In genomic region chr10:104256335-104257080, GRCh38 we compare ENCODE assay signal across 8 cellular contexts. TPM values are rescaled to one million over a fixed set of nuclear protein-coding genes. Genes with fewer than 3 reads are reported as not detected.
A peak's percentile ranks its signal among the peaks of the same experiment; 100 is the strongest.
DNase-seq lines count a peak whose midpoint lies in the region; ATAC-seq, FAIRE-seq and TF ChIP-seq lines count a peak whose summit lies in the region.

No MANE protein-coding gene starts in this region.

- TF ChIP-seq CTCF in CD4-positive, alpha-beta T cell (IDR thresholded peaks at IDR 0.05), result no peak
- TF ChIP-seq CTCF in MM.1S (IDR thresholded peaks at IDR 0.05; ENCODE audit: low read length), result no peak

- no peak for DNase-seq in CD4-positive, alpha-beta T cell
- DNase-seq in MM.1S (no peak), RCC 7860 (ENCODE audit: low spot score) (no peak), sciatic nerve (ENCODE audit: low spot score) (no peak), MV-4-11 (lab: John Stamatoyannopoulos, UW) (no peak)
- DNase-seq in central memory CD4-positive, alpha-beta T cell, result peak; percentile 22
- DNase-seq in naive thymus-derived CD8-positive, alpha-beta T cell, result peak in 2 of 10 donors; percentile 23 to 32

- peaks cover 57% of the 10 kb centered on the region for H3K79me2 ChIP-seq in MM.1S (ENCODE audit: low read length)

- peak overlapping the region; percentile 99 for H3K4me3 Mint-ChIP-seq in CD4-positive, alpha-beta T cell
- H3K4me3 Mint-ChIP-seq in naive thymus-derived CD8-positive, alpha-beta T cell, result peak overlapping the region; percentile 91 to 99 (median 96)

- 0 out of 2 replicates have a peak, but pooled peaks cover 8% of the 10 kb centered on the region for H3F3A ChIP-seq in MM.1S (ENCODE audit: insufficient read depth, low read length)

- H3K9me3 ChIP-seq in CD4-positive, alpha-beta T cell (ENCODE audit: control insufficient read depth, low read length), result no peaks in the 10 kb centered on the region
- no peaks in the 10 kb centered on the region for H3K9me3 ChIP-seq in MM.1S (replicated peaks; ENCODE audit: insufficient read depth, low read length)

- H3K27me3 Mint-ChIP-seq in CD4-positive, alpha-beta T cell, result no peaks in the 10 kb centered on the region
- no peaks in the 10 kb centered on the region for H3K27me3 Mint-ChIP-seq in naive thymus-derived CD8-positive, alpha-beta T cell

- no peak for FAIRE-seq in RCC 7860 (lab: Jason Lieb, UNC)

- intact Hi-C loops in CD4-positive, alpha-beta T cell (cut with DNase I, micrococcal nuclease), result loop anchor here in 1 of 2 experiments (1.0 to 2.0 kb wide), 2 partner anchors 12 to 24 kb away; partner anchors contain the start of gene CFAP43
- intact Hi-C loops in sciatic nerve (cut with DNase I), result no loop called here

- H3K4me1 Mint-ChIP-seq in CD4-positive, alpha-beta T cell (ENCODE audit: low read depth), result peaks cover 69% of the 10 kb centered on the region
- peaks cover 42 to 72% (median 68%) of the 10 kb centered on the region in 4 donors for H3K4me1 Mint-ChIP-seq in naive thymus-derived CD8-positive, alpha-beta T cell

- peak; percentile 46 for ATAC-seq in CD4-positive, alpha-beta T cell (ENCODE audit: poor library complexity)
- peak; percentile 34 to 38 for ATAC-seq in naive thymus-derived CD8-positive, alpha-beta T cell
- ATAC-seq in sciatic nerve (no peak), HG02759 (IDR thresholded peaks at IDR 0.05; ENCODE audit: unreplicated experiment) (no peak)

- H3K9me3 Mint-ChIP-seq in CD4-positive, alpha-beta T cell, result no peaks in the 10 kb centered on the region
- H3K9me3 Mint-ChIP-seq in naive thymus-derived CD8-positive, alpha-beta T cell, result no peaks in the 10 kb centered on the region

- 0 out of 2 replicates have a peak overlapping the region, but pooled peaks have one; percentile 90 for H3K4me3 ChIP-seq in MM.1S (ENCODE audit: low read length)

- H3K27ac Mint-ChIP-seq in CD4-positive, alpha-beta T cell, result peak overlapping the region; percentile 87
- peak overlapping the region; percentile 87 to 98 (median 96) for H3K27ac Mint-ChIP-seq in naive thymus-derived CD8-positive, alpha-beta T cell

- no peaks in the 10 kb centered on the region for H4K20me1 ChIP-seq in MM.1S (ENCODE audit: insufficient read depth, low read length)

- POLR2A ChIA-PET in CD4-positive, alpha-beta T cell (lab: Charles Lee), result interaction anchor here (0.9 to 7.7 kb wide), 6 partner anchors 12 to 135 kb away, joined by 3 to 102 read pairs (median 10); partner anchors contain the start of genes CFAP43, CFAP58, GSTO2 and ITPRIP
- POLR2A ChIA-PET in naive thymus-derived CD8-positive, alpha-beta T cell (lab: Charles Lee), result interaction anchor here (0.7 to 3.0 kb wide), 2 partner anchors 13 to 93 kb away, joined by 3 to 16 read pairs; partner anchors contain the start of gene GSTO2

- H3K9ac ChIP-seq in MM.1S (ENCODE audit: low read length), result peak overlapping the region; percentile 89; the same call in 1 of the 2 replicates

- H3K27me3 ChIP-seq in CD4-positive, alpha-beta T cell (ENCODE audit: control insufficient read depth, insufficient read depth, low read length), result no peaks in the 10 kb centered on the region
- H3K27me3 ChIP-seq in MM.1S (replicated peaks; ENCODE audit: insufficient read depth, low read length), result no peaks in the 10 kb centered on the region

- H3K36me3 Mint-ChIP-seq in CD4-positive, alpha-beta T cell (ENCODE audit: low read depth), result peaks cover 60% of the 10 kb centered on the region
- H3K36me3 Mint-ChIP-seq in naive thymus-derived CD8-positive, alpha-beta T cell, result peaks cover 0 to 43% (median 12%) of the 10 kb centered on the region in 3 donors

- peaks cover 12% of the 10 kb centered on the region; the same call in 1 of the 2 replicates for H3K4me1 ChIP-seq in MM.1S (ENCODE audit: low read length)

- no peaks in the 10 kb centered on the region for H3K9me2 ChIP-seq in MM.1S (replicated peaks; ENCODE audit: insufficient read depth, low read length)

- H2AFZ ChIP-seq in MM.1S (ENCODE audit: low read length), result no peak overlapping the region

- H3K4me2 ChIP-seq in MM.1S (ENCODE audit: low read depth, low read length), result peak overlapping the region; percentile 78

- H3K27ac ChIP-seq in CD4-positive, alpha-beta T cell (ENCODE audit: low read depth, low read length), result no peak overlapping the region
- peak overlapping the region; percentile 20; the same call in 1 of the 2 replicates for H3K27ac ChIP-seq in MM.1S (ENCODE audit: low read length)

- H3K36me3 ChIP-seq in MM.1S (replicated peaks; ENCODE audit: insufficient read depth, low read length), result no peaks in the 10 kb centered on the region

- CTCF ChIA-PET in CD4-positive, alpha-beta T cell (lab: Charles Lee), result interaction anchor here (0.9 to 2.5 kb wide), 5 partner anchors 11 to 97 kb away, joined by 3 to 17 read pairs (median 4); partner anchors contain the start of genes CFAP43, CFAP58 and GSTO2

RNA-seq across cellular contexts. Expression of gene GSTO1, which starts 1.8 kb away (rescaled TPM):
- total RNA-seq in CD4-positive, alpha-beta T cell, result 10 to 100 TPM; 23.9 to 26.1 TPM
- total RNA-seq in naive thymus-derived CD8-positive, alpha-beta T cell, result 10 to 100 TPM; 38.7 to 44.3 TPM
- polyA plus RNA-seq in naive thymus-derived CD8-positive, alpha-beta T cell, result 100 to 1,000 TPM; 119 to 135 (median 134) TPM
- total RNA-seq in sciatic nerve, result 55.7 TPM

RNA-seq across cellular contexts. Expression of gene GSTO2, which starts 12.5 kb away (rescaled TPM):
- total RNA-seq in CD4-positive, alpha-beta T cell, result 1 to 10 TPM in 1 of 2 experiments, under 1 TPM in 1; 0.77 to 1.2 TPM
- total RNA-seq in naive thymus-derived CD8-positive, alpha-beta T cell, result 1 to 10 TPM; 1.4 to 1.5 TPM
- 1 to 10 TPM in 2 of 3 donors, under 1 TPM in 1; 0.15 to 2.0 (median 1.1) TPM for polyA plus RNA-seq in naive thymus-derived CD8-positive, alpha-beta T cell
- 2.1 TPM for total RNA-seq in sciatic nerve

RNA-seq across cellular contexts. Expression of gene CFAP43, which starts 24.3 kb away (rescaled TPM):
- total RNA-seq in CD4-positive, alpha-beta T cell, result not detected
- total RNA-seq in naive thymus-derived CD8-positive, alpha-beta T cell, result under 1 TPM; 0.16 to 0.39 TPM
- polyA plus RNA-seq in naive thymus-derived CD8-positive, alpha-beta T cell, result not detected
- 0.98 TPM for total RNA-seq in sciatic nerve

Comparison
In these comparisons a context has a peak if more than half of its experiments do, and no peak if none do; other contexts are left out.
1. ATAC-seq: peak in CD4-positive, alpha-beta T cell (single experiment) and naive thymus-derived CD8-positive, alpha-beta T cell (2 of 2); none in sciatic nerve (single experiment) and HG02759 (single experiment).